In genomic region chr10:22427890-22428571, GRCh38 we compare ENCODE assay signal across 9 cellular contexts.
A peak's percentile ranks its signal among the peaks of the same experiment; 100 is the strongest.
DNase-seq lines count a peak whose midpoint lies in the region; ATAC-seq and TF ChIP-seq lines count a peak whose summit lies in the region.
"Had no signal": no experiment of that assay in that cellular context is flagged by ENCODE, and none has a peak within 500 bp of the region (broad histone marks: within the 10 kb centered on the region; RNA-seq: fewer than 3 reads in every experiment).

No MANE protein-coding gene starts in this region.

- no peak overlapping the region for H3K27ac Mint-ChIP-seq in activated naive CD4-positive, alpha-beta T cell treated with anti-CD3 and anti-CD28 coated beads, Interleukin-2, amount 10 ng/mL, durations not matched to agents 7 days and 5 days
- H3K27ac Mint-ChIP-seq in CD4-positive, alpha-beta memory T cell = no peak overlapping the region
- H3K27ac Mint-ChIP-seq: dendritic cell treated with granulocyte-macrophage colony-stimulating factor and Interleukin-4, amounts not matched to agents 40 ng/mL and 50 ng/mL, for 4 days; T-cell had no signal

- H3K36me3 Mint-ChIP-seq in activated naive CD4-positive, alpha-beta T cell treated with anti-CD3 and anti-CD28 coated beads, Interleukin-2, amount 10 ng/mL, durations not matched to agents 7 days and 5 days = no peaks in the 10 kb centered on the region
- H3K36me3 Mint-ChIP-seq in CD4-positive, alpha-beta memory T cell = no peaks in the 10 kb centered on the region
- H3K36me3 Mint-ChIP-seq: T-cell had no signal

- H3K4me3 ChIP-seq in HFF-Myc (replicated peaks; ENCODE audit: low read depth, low read length) = no peak overlapping the region
- no peak overlapping the region for H3K4me3 ChIP-seq in smooth muscle cell
- H3K4me3 ChIP-seq in CD4-positive, alpha-beta memory T cell (ENCODE audit: low read length in 2 of 2) = no peak overlapping the region

- WGBS in smooth muscle cell (ENCODE audit: low lambda C conversion rate) = 17% methylated on average over 6 of the region's 6 CpGs

- H3K27me3 Mint-ChIP-seq in activated naive CD4-positive, alpha-beta T cell treated with anti-CD3 and anti-CD28 coated beads, Interleukin-2, amount 10 ng/mL, durations not matched to agents 7 days and 5 days = peaks cover 37% of the 10 kb centered on the region
- peaks cover 9 to 12% of the 10 kb centered on the region in 2 donors for H3K27me3 Mint-ChIP-seq in CD4-positive, alpha-beta memory T cell

- H3K9ac ChIP-seq in smooth muscle cell (ENCODE audit: low read depth) = no peak overlapping the region

- no peaks in the 10 kb centered on the region for H4K20me1 ChIP-seq in smooth muscle cell (ENCODE audit: low read depth)

- H3K79me2 ChIP-seq in smooth muscle cell (ENCODE audit: low read depth) = no peaks in the 10 kb centered on the region

- no peaks in the 10 kb centered on the region for H3K9me3 ChIP-seq in smooth muscle cell (replicated peaks; ENCODE audit: low read depth)
- no peaks in the 10 kb centered on the region for H3K9me3 ChIP-seq in CD4-positive, alpha-beta memory T cell (ENCODE audit: control insufficient read depth in 1 of 2, low read length in 2 of 2)

- H3K9me3 Mint-ChIP-seq in activated naive CD4-positive, alpha-beta T cell treated with anti-CD3 and anti-CD28 coated beads, Interleukin-2, amount 10 ng/mL, durations not matched to agents 7 days and 5 days = no peaks in the 10 kb centered on the region
- H3K9me3 Mint-ChIP-seq in CD4-positive, alpha-beta memory T cell = peaks cover 0 to 4% (median 0%) of the 10 kb centered on the region in 8 donors
- H3K9me3 Mint-ChIP-seq: dendritic cell treated with granulocyte-macrophage colony-stimulating factor and Interleukin-4, amounts not matched to agents 40 ng/mL and 50 ng/mL, for 4 days; T-cell had no signal

- H3F3A ChIP-seq in smooth muscle cell (ENCODE audit: low read depth) = peaks cover 5% of the 10 kb centered on the region

- H3K27ac ChIP-seq in smooth muscle cell (ENCODE audit: low read depth) = no peak overlapping the region
- no peak overlapping the region for H3K27ac ChIP-seq in CD4-positive, alpha-beta memory T cell (ENCODE audit: low read depth, low read length)

- peak overlapping the region; percentile 64 for H3K4me2 ChIP-seq in smooth muscle cell

- peaks cover 3% of the 10 kb centered on the region for H3K4me1 Mint-ChIP-seq in activated naive CD4-positive, alpha-beta T cell treated with anti-CD3 and anti-CD28 coated beads, Interleukin-2, amount 10 ng/mL, durations not matched to agents 7 days and 5 days
- H3K4me1 Mint-ChIP-seq in CD4-positive, alpha-beta memory T cell = peaks cover 0 to 2% (median 0%) of the 10 kb centered on the region in 4 donors

- CTCF ChIA-PET in activated naive CD4-positive, alpha-beta T cell treated with anti-CD3 and anti-CD28 coated beads, Interleukin-2, amount 10 ng/mL, durations not matched to agents 7 days and 5 days (lab: Charles Lee) = no interaction called here
- CTCF ChIA-PET in CD4-positive, alpha-beta memory T cell (lab: Charles Lee; ENCODE audit: partially characterized antibody) = no interaction called here

- POLR2A ChIA-PET in CD4-positive, alpha-beta memory T cell (lab: Charles Lee; ENCODE audit: partially characterized antibody) = interaction anchor here (2.3 kb wide), 1 partner anchor 9 kb away, joined by 14 read pairs; no protein-coding TSS in a partner anchor

- no peak overlapping the region for H2AFZ ChIP-seq in smooth muscle cell (ENCODE audit: low read depth)

- no peaks in the 10 kb centered on the region for H3K36me3 ChIP-seq in smooth muscle cell (ENCODE audit: low read depth)
- H3K36me3 ChIP-seq in CD4-positive, alpha-beta memory T cell (ENCODE audit: insufficient read depth, low read length) = no peaks in the 10 kb centered on the region

- no peak overlapping the region for H3K4me3 Mint-ChIP-seq in activated naive CD4-positive, alpha-beta T cell treated with anti-CD3 and anti-CD28 coated beads, Interleukin-2, amount 10 ng/mL, durations not matched to agents 7 days and 5 days
- H3K4me3 Mint-ChIP-seq in CD4-positive, alpha-beta memory T cell = no peak overlapping the region
- H3K4me3 Mint-ChIP-seq: dendritic cell treated with granulocyte-macrophage colony-stimulating factor and Interleukin-4, amounts not matched to agents 40 ng/mL and 50 ng/mL, for 4 days; T-cell had no signal

- DNase-seq in HFF-Myc (ENCODE audit: extremely low read depth, low read depth) (peak; percentile 97), NCI-H748 (lab: John Stamatoyannopoulos, UW; ENCODE audit: unreplicated experiment) (peak; percentile 88), smooth muscle cell (lab: John Stamatoyannopoulos, UW; ENCODE audit: unreplicated experiment) (no peak)
- no peak for DNase-seq in activated naive CD4-positive, alpha-beta T cell treated with anti-CD3 and anti-CD28 coated beads, Interleukin-2, amount 10 ng/mL, durations not matched to agents 7 days and 5 days
- no peak for DNase-seq in CD4-positive, alpha-beta memory T cell
- DNase-seq: T-cell had no signal

- no peaks in the 10 kb centered on the region for H3K27me3 ChIP-seq in smooth muscle cell (ENCODE audit: low read depth)
- H3K27me3 ChIP-seq in CD4-positive, alpha-beta memory T cell (ENCODE audit: insufficient read depth, low read length) = no peaks in the 10 kb centered on the region

- peak; percentile 76 for ATAC-seq in esophagus mucosa
- ATAC-seq in GM21576 (IDR thresholded peaks at IDR 0.05; ENCODE audit: unreplicated experiment) = no peak
- ATAC-seq: T-cell had no signal

- intact Hi-C loops in CD4-positive, alpha-beta memory T cell (cut with micrococcal nuclease) = no loop called here

- no peak for TF ChIP-seq CTCF in HFF-Myc (IDR thresholded peaks at IDR 0.05; ENCODE audit: low read depth, low read length, missing control alignments)
- TF ChIP-seq CTCF in smooth muscle cell (IDR thresholded peaks at IDR 0.05; ENCODE audit: borderline replicate concordance, insufficient read depth, poor library complexity, severe bottlenecking) = no peak

- peaks cover 23% of the 10 kb centered on the region for H3K4me1 ChIP-seq in smooth muscle cell (ENCODE audit: low read depth)
- H3K4me1 ChIP-seq in CD4-positive, alpha-beta memory T cell (ENCODE audit: insufficient read depth, low read length) = no peaks in the 10 kb centered on the region

Comparison
In these comparisons a context has a peak if more than half of its experiments do, and no peak if none do; other contexts are left out.
1. DNase-seq: peak in HFF-Myc (single experiment) and NCI-H748 (single experiment); none in smooth muscle cell (single experiment), activated naive CD4-positive, alpha-beta T cell treated with anti-CD3 and anti-CD28 coated beads, Interleukin-2, amount 10 ng/mL, durations not matched to agents 7 days and 5 days (single experiment) and CD4-positive, alpha-beta memory T cell (0 of 5).